ENCODE assay signal across 1 cellular context in genomic region chr22:41919357-41920224, GRCh38.
TF ChIP-seq lines count a peak whose summit lies in the region.

No MANE protein-coding gene starts in this region.

TF ChIP-seq in K562, 482 proteins besides CTCF, POLR2A, EP300 and RAD21:
- TF ChIP-seq ARID1B (IDR thresholded peaks at IDR 0.05), result no peak
- TF ChIP-seq NRF1 (conservative IDR thresholded peaks at IDR 0.05 in 1 of 2, IDR thresholded peaks at IDR 0.05 in 1 of 2), result peak; percentile 34 to 40; a peak in 2 of 4 replicates
- TF ChIP-seq L3MBTL2 (IDR thresholded peaks at IDR 0.05), result peak; percentile 34; the same call in 1 of the 2 replicates
- TF ChIP-seq TGIF2 (CRISPR knock-in tag; IDR thresholded peaks at IDR 0.05), result no peak
- peak in 1 of 2 experiments; percentile 63 for TF ChIP-seq E2F6 (IDR thresholded peaks at IDR 0.05; ENCODE audit: borderline replicate concordance in 1 of 2, extremely low read depth in 1 of 2, insufficient read depth in 1 of 2, insufficient read length in 1 of 2, low read depth in 1 of 2, low read length in 1 of 2, poor library complexity in 1 of 2, severe bottlenecking in 1 of 2)
- TF ChIP-seq HMGN3 (IDR thresholded peaks at IDR 0.05; ENCODE audit: borderline replicate concordance, extremely low read depth, insufficient read length, low read depth, low read length), result no peak
- TF ChIP-seq EGR1 (conservative IDR thresholded peaks at IDR 0.05), result peak; percentile 45
- TF ChIP-seq CBX1 (IDR thresholded peaks at IDR 0.05; ENCODE audit: low read depth), result no peak
- TF ChIP-seq YY1 (IDR thresholded peaks at IDR 0.05; ENCODE audit: borderline replicate concordance in 1 of 3, control insufficient read depth in 1 of 3, extremely low read depth in 1 of 3, insufficient read depth in 3 of 3, insufficient read length in 1 of 3, insufficient replicate concordance in 2 of 3, low read depth in 1 of 3, low read length in 2 of 3), result no peak
- TF ChIP-seq CCNT2 (IDR thresholded peaks at IDR 0.05; ENCODE audit: borderline replicate concordance, extremely low read depth, insufficient read length, low read depth, low read length), result peak; percentile 39
- 0 out of 2 replicates have a peak, but pooled peaks have one; percentile 26 for TF ChIP-seq VEZF1 (CRISPR knock-in tag; IDR thresholded peaks at IDR 0.05)
- no peak for TF ChIP-seq NCOA6 (IDR thresholded peaks at IDR 0.05)
- peak; percentile 51; the same call in 1 of the 2 replicates for TF ChIP-seq POLR2G (IDR thresholded peaks at IDR 0.05; ENCODE audit: low read depth, low read length)
